9 cellular contexts compared by ENCODE assay signal in the genomic region with DNA sequence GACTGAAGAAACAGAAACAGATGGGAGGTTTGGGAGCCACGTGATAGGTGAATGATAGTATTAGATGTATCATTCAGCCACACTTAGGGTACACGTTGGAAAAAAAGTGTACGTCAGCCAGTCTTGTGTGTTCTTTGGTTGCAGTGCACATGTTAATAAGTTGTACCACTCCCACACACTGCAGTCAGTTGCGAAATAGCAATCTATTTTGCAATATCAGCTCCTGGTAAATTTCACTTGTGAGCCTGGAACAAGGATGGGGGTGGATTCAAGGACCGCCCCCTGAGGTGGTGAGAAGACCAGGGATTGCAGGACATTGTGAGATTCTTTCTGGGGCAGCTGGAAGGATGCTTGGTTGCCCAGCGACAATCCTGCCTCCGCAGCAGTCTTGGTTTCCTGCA.
DNase-seq lines count a peak whose midpoint lies in the region; ATAC-seq and TF ChIP-seq lines count a peak whose summit lies in the region.
"Had no signal": no experiment of that assay in that cellular context is flagged by ENCODE, and none has a peak within 500 bp of the region (broad histone marks: within the 10 kb centered on the region; RNA-seq: fewer than 3 reads in every experiment).

No MANE protein-coding gene starts in this region.

- H3K9me3 ChIP-seq in tibial artery = no peaks in the 10 kb centered on the region
- H3K9me3 ChIP-seq: ovary had no signal

- H3K4me3 Mint-ChIP-seq in MCF 10A (ENCODE audit: unreplicated experiment) = no peak overlapping the region

- no peaks in the 10 kb centered on the region for H3K36me3 ChIP-seq in tibial artery
- H3K36me3 ChIP-seq: ovary had no signal

- no peak overlapping the region for H3K27ac Mint-ChIP-seq in MCF 10A (ENCODE audit: low read depth, unreplicated experiment)

- H3K27me3 Mint-ChIP-seq in MCF 10A (ENCODE audit: insufficient read depth, unreplicated experiment) = no peaks in the 10 kb centered on the region

- peaks cover 0 to 52% (median 19%) of the 10 kb centered on the region in 4 donors for H3K4me1 ChIP-seq in tibial artery

- no peak overlapping the region for H3K4me3 ChIP-seq in tibial artery
- H3K4me3 ChIP-seq: ovary had no signal

- H3K27ac ChIP-seq in tibial artery = peak overlapping the region; percentile 18 to 20
- H3K27ac ChIP-seq: ovary had no signal

- no peak for TF ChIP-seq CTCF in MCF 10A (IDR thresholded peaks at IDR 0.05; ENCODE audit: unreplicated experiment)
- TF ChIP-seq CTCF in tibial artery (IDR thresholded peaks at IDR 0.05) = no peak

- peak; percentile 41 for DNase-seq in HuH-7.5 (ENCODE audit: low spot score)
- peak; percentile 93 for DNase-seq in MCF 10A (ENCODE audit: unreplicated experiment)
- DNase-seq in iris pigment epithelial cell (ENCODE audit: low read depth) = peak; percentile 92
- DNase-seq in tibial artery = peak; percentile 70 to 78
- no peak for DNase-seq in stimulated activated naive CD4-positive, alpha-beta T cell treated with Interleukin-2 at 50 U/mL for 16 hours (lab: John Stamatoyannopoulos, UW)
- DNase-seq in stimulated activated CD4-positive, alpha-beta T cell treated with anti-CD3 and anti-CD28 coated beads, Interleukin-4, amount 100 ng/mL, for 1 hour = no peak
- DNase-seq: NCI-H2029 had no signal

- H3K4me1 Mint-ChIP-seq in MCF 10A (ENCODE audit: insufficient read depth, unreplicated experiment) = peaks cover 22% of the 10 kb centered on the region

- CTCF ChIA-PET in MCF 10A (lab: Yijun Ruan, JAX) = interaction anchor here (0.9 kb wide), 1 partner anchor 44 kb away, joined by 3 read pairs; no protein-coding TSS in a partner anchor

- POLR2A ChIA-PET in MCF 10A (lab: Yijun Ruan, JAX) = interaction anchor here (0.8 to 1.4 kb wide), 5 partner anchors 11 to 243 kb away, joined by 3 to 6 read pairs (median 3); no protein-coding TSS in a partner anchor

- ATAC-seq in GM18870 (IDR thresholded peaks at IDR 0.05; ENCODE audit: unreplicated experiment) = no peak

- H3K36me3 Mint-ChIP-seq in MCF 10A (ENCODE audit: insufficient read depth, unreplicated experiment) = no peaks in the 10 kb centered on the region

- no peaks in the 10 kb centered on the region for H3K27me3 ChIP-seq in tibial artery
- H3K27me3 ChIP-seq: ovary had no signal

- H3K9me3 Mint-ChIP-seq in MCF 10A (ENCODE audit: unreplicated experiment) = no peaks in the 10 kb centered on the region

- intact Hi-C loops in MCF 10A (cut with micrococcal nuclease) = loop anchor here (5.0 kb wide), 3 partner anchors 36 to 69 kb away; no protein-coding TSS in a partner anchor
- intact Hi-C loops in tibial artery (cut with DNase I; ENCODE audit: low total_unique reads) = no loop called here

- BruUV-seq in MCF 10A (replicated peaks; lab: Mats Ljungman, UMichigan) = no TSS peak

Comparison
In these comparisons a context has a peak if more than half of its experiments do, and no peak if none do; other contexts are left out.
1. DNase-seq: peak in HuH-7.5 (single experiment), MCF 10A (single experiment), iris pigment epithelial cell (single experiment) and tibial artery (2 of 2); none in stimulated activated naive CD4-positive, alpha-beta T cell treated with Interleukin-2 at 50 U/mL for 16 hours (single experiment) and stimulated activated CD4-positive, alpha-beta T cell treated with anti-CD3 and anti-CD28 coated beads, Interleukin-4, amount 100 ng/mL, for 1 hour (single experiment).